9 cellular contexts compared by ENCODE assay signal in the genomic region with DNA sequence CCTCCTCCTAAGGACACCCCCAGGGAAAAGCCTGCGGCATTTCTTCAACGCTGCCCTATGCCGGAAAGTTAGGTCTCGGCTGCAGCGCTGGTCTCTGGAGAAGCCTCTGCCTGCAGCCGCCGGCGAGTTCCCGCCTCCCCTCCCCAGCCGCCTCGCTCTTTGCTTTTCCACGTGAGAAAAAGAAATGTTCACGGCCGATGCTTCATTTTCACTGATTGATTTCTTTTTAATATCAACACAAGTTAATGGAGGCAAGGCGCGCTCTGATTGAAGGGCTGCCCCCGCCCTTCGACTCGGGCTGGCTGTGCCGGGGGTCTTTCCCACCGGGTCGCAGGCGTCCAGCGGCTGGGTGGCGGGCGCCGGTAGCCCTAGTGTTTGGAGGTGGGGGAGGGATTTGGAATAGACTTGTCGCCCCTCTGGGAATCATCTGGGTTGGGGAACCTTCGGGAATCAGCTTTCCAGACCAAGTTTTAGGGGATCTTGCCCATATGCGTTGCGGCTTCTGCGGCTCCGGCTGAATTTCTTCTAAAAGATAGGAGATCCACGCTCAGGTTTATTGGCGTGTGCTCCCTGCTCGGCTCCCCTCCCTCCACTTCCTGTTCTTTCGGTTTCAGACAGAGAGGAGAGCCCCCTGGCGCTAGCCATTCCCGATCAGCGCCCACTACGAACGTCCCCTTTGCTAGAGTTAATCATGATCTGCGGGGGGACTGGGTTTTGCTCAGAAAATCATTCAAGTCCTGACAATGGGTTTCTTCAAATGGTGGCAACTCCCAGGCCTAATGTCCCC. TPM values are rescaled to one million over a fixed set of nuclear protein-coding genes. Genes with fewer than 3 reads are reported as not detected.
DNase-seq lines count a peak whose midpoint lies in the region; FAIRE-seq and TF ChIP-seq lines count a peak whose summit lies in the region.
"Had no signal": no experiment of that assay in that cellular context is flagged by ENCODE, and none has a peak within 500 bp of the region (broad histone marks: within the 10 kb centered on the region; RNA-seq: fewer than 3 reads in every experiment).

No MANE protein-coding gene starts in this region.

- intact Hi-C loops in ascending aorta (cut with DNase I) = loop anchor here (5.0 to 10.0 kb wide), 3 partner anchors 71 to 1662 kb away; partner anchors contain the start of gene PARD3B
- intact Hi-C loops in kidney (cut with DNase I) = loop anchor here (10.0 kb wide), 1 partner anchor 78 kb away; no protein-coding TSS in a partner anchor

- H3K4me3 Mint-ChIP-seq in T-helper 1 cell treated with Interleukin-12 subunit alpha and Interleukin-12 subunit beta and Interleukin-4 antibody, amounts not matched to agents 30 μg/mL and 1 μg/mL, for 36 hours = peak overlapping the region; percentile 77

- H3K27me3 ChIP-seq in ascending aorta = no peaks in the 10 kb centered on the region

- FAIRE-seq in kidney (lab: Jason Lieb, UNC) = no peak

- H3K27ac ChIP-seq in ascending aorta (peak overlapping the region; percentile 71), kidney (ENCODE audit: low read depth in 2 of 2, low read length in 2 of 2) (no peak overlapping the region), substantia nigra (ENCODE audit: low read depth, low read length, poor library complexity, severe bottlenecking) (peak overlapping the region; percentile 83)

- H3K27ac Mint-ChIP-seq in T-helper 1 cell treated with Interleukin-12 subunit alpha and Interleukin-12 subunit beta and Interleukin-4 antibody, amounts not matched to agents 30 μg/mL and 1 μg/mL, for 36 hours = peak overlapping the region; percentile 7
- H3K27ac Mint-ChIP-seq: CD4-positive, CD25-positive, alpha-beta regulatory T cell had no signal

- peaks cover 26% of the 10 kb centered on the region for H3K4me1 Mint-ChIP-seq in T-helper 1 cell treated with Interleukin-12 subunit alpha and Interleukin-12 subunit beta and Interleukin-4 antibody, amounts not matched to agents 30 μg/mL and 1 μg/mL, for 36 hours (ENCODE audit: low read depth)

- peaks cover 0 to 11% of the 10 kb centered on the region in 2 donors for H3K4me1 ChIP-seq in ascending aorta
- H3K4me1 ChIP-seq in kidney (ENCODE audit: control insufficient read depth in 1 of 2, insufficient read depth in 1 of 2, low read depth in 1 of 2, low read length in 2 of 2) = peaks cover 6 to 17% of the 10 kb centered on the region in 2 donors

- H3K9ac ChIP-seq in kidney (ENCODE audit: low read length in 2 of 2) = peak overlapping the region; percentile 36 to 43

- peak overlapping the region; percentile 85 to 86 for H3K4me3 ChIP-seq in ascending aorta
- H3K4me3 ChIP-seq in kidney (ENCODE audit: low read length in 2 of 2) = peak overlapping the region; percentile 60 to 61

- TF ChIP-seq CTCF in ascending aorta (IDR thresholded peaks at IDR 0.05) (no peak), kidney (IDR thresholded peaks at IDR 0.05; ENCODE audit: borderline replicate concordance, extremely low read depth, insufficient read depth) (no peak)

- peaks cover 76% of the 10 kb centered on the region for H3K27me3 Mint-ChIP-seq in T-helper 1 cell treated with Interleukin-12 subunit alpha and Interleukin-12 subunit beta and Interleukin-4 antibody, amounts not matched to agents 30 μg/mL and 1 μg/mL, for 36 hours (ENCODE audit: low read depth)

- no peaks in the 10 kb centered on the region for H3K36me3 ChIP-seq in ascending aorta
- no peaks in the 10 kb centered on the region for H3K36me3 ChIP-seq in kidney (ENCODE audit: control insufficient read depth in 1 of 2, insufficient read depth in 2 of 2, low read length in 2 of 2)

- DNase-seq in T-helper 1 cell (no peak), ascending aorta (ENCODE audit: low spot score in 2 of 2) (no peak), kidney (peak; percentile 77), substantia nigra (lab: John Stamatoyannopoulos, UW) (peak in 8 of 49 donors; percentile 19 to 58 (median 28)), GF-D8 (lab: John Stamatoyannopoulos, UW) (no peak)
- no peak for DNase-seq in NK-92 treated with Interleukin-12 subunit alpha and Interleukin-12 subunit beta, amount 100 ng/mL, for 24 hours (lab: John Stamatoyannopoulos, UW)
- DNase-seq in stimulated activated CD4-positive, alpha-beta T cell treated with anti-CD3 and anti-CD28 coated beads, Interleukin-4, amount 100 ng/mL, for 1 hour = no peak
- DNase-seq: CD4-positive, CD25-positive, alpha-beta regulatory T cell had no signal

- H3K9me3 ChIP-seq in ascending aorta (no peaks in the 10 kb centered on the region), kidney (ENCODE audit: control insufficient read depth in 1 of 2, low read length in 2 of 2) (no peaks in the 10 kb centered on the region)

- no peaks in the 10 kb centered on the region for H3K36me3 Mint-ChIP-seq in T-helper 1 cell treated with Interleukin-12 subunit alpha and Interleukin-12 subunit beta and Interleukin-4 antibody, amounts not matched to agents 30 μg/mL and 1 μg/mL, for 36 hours (ENCODE audit: low read depth)
- H3K36me3 Mint-ChIP-seq: CD4-positive, CD25-positive, alpha-beta regulatory T cell had no signal

- no peaks in the 10 kb centered on the region for H3K9me3 Mint-ChIP-seq in T-helper 1 cell treated with Interleukin-12 subunit alpha and Interleukin-12 subunit beta and Interleukin-4 antibody, amounts not matched to agents 30 μg/mL and 1 μg/mL, for 36 hours

RNA-seq across cellular contexts. Expression of gene NRP2, which starts 4.1 kb away (rescaled TPM):
- total RNA-seq in ascending aorta = 39.7 TPM
- total RNA-seq in kidney = 37.7 TPM
- 2.3 TPM for polyA plus RNA-seq in kidney (ENCODE audit: insufficient read depth, low read depth, low replicate concordance)
- total RNA-seq: CD4-positive, CD25-positive, alpha-beta regulatory T cell had no signal

Comparison
In these comparisons a context has a peak if more than half of its experiments do, and no peak if none do; other contexts are left out.
1. H3K27ac ChIP-seq: peak in ascending aorta (2 of 2) and substantia nigra (single experiment); none in kidney (0 of 2).